ENCODE assay signal across 1 cellular context in genomic region chr14:102277874-102278630, GRCh38.
TF ChIP-seq lines count a peak whose summit lies in the region.

No MANE protein-coding gene starts in this region.

TF ChIP-seq in GM23338, 12 proteins besides CTCF, POLR2A, EP300 and RAD21 (continued from another document):
- TF ChIP-seq ZNF462 (CRISPR knock-in tag; IDR thresholded peaks at IDR 0.05): no peak
- TF ChIP-seq NANOG (IDR thresholded peaks at IDR 0.05; ENCODE audit: borderline replicate concordance): no peak
- no peak for TF ChIP-seq EZH2phosphoT487 (IDR thresholded peaks at IDR 0.05; ENCODE audit: unreplicated experiment)
- no peak for TF ChIP-seq JUNB (IDR thresholded peaks at IDR 0.05; ENCODE audit: unreplicated experiment)
- TF ChIP-seq REST (IDR thresholded peaks at IDR 0.05; ENCODE audit: unreplicated experiment): no peak
- TF ChIP-seq, protein P1, sequence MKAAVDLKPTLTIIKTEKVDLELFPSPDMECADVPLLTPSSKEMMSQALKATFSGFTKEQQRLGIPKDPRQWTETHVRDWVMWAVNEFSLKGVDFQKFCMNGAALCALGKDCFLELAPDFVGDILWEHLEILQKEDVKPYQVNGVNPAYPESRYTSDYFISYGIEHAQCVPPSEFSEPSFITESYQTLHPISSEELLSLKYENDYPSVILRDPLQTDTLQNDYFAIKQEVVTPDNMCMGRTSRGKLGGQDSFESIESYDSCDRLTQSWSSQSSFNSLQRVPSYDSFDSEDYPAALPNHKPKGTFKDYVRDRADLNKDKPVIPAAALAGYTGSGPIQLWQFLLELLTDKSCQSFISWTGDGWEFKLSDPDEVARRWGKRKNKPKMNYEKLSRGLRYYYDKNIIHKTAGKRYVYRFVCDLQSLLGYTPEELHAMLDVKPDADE (IDR thresholded peaks at IDR 0.05): no peak
